8 cellular contexts compared by ENCODE assay signal in genomic region chr20:21125849-21126840, GRCh38. TPM values are rescaled to one million over a fixed set of nuclear protein-coding genes. Genes with fewer than 3 reads are reported as not detected.
DNase-seq lines count a peak whose midpoint lies in the region; ATAC-seq and TF ChIP-seq lines count a peak whose summit lies in the region.

KIZ (plus strand) TSS chr20:21126082; CDS start chr20:21126116, 34 bp downstream.

- H3K79me2 ChIP-seq in SU-DHL-6 (ENCODE audit: insufficient read depth, low read length): no peaks in the 10 kb centered on the region

- H3K4me1 ChIP-seq in cardiac muscle cell (ENCODE audit: low read depth): peaks cover 16% of the 10 kb centered on the region
- H3K4me1 ChIP-seq in upper lobe of left lung: peaks cover 3 to 10% (median 6%) of the 10 kb centered on the region in 4 donors

- peak; percentile 85 for DNase-seq in NCI-H128 (lab: John Stamatoyannopoulos, UW; ENCODE audit: unreplicated experiment)
- peak; percentile 99 for DNase-seq in activated naive CD8-positive, alpha-beta T cell treated with anti-CD3 and anti-CD28 coated beads, Interleukin-2, amount 50 U/mL, for 24 hours
- DNase-seq in cardiac muscle cell (ENCODE audit: low read depth in 1 of 2, low spot score in 1 of 2): peak; percentile 98
- DNase-seq in posterior cingulate gyrus: peak; percentile 93 to 99 (median 96)
- DNase-seq in upper lobe of left lung: peak; percentile 97 to 100

- H3K9me2 ChIP-seq in SU-DHL-6 (replicated peaks; ENCODE audit: insufficient read depth, low read length): no peaks in the 10 kb centered on the region

- H3K4me3 ChIP-seq in SU-DHL-6 (ENCODE audit: insufficient read depth, low read length, poor library complexity, severe bottlenecking) (peak within 1 kb of the TSS; percentile 90), cardiac muscle cell (peak within 1 kb of the TSS; percentile 90), upper lobe of left lung (peak within 1 kb of the TSS; percentile 78 to 92 (median 90))

- peak within 1 kb of the TSS; percentile 95 for H3K4me2 ChIP-seq in SU-DHL-6 (ENCODE audit: low read depth, low read length, poor library complexity, severe bottlenecking)

- H3K4me1 Mint-ChIP-seq in activated naive CD8-positive, alpha-beta T cell treated with anti-CD3 and anti-CD28 coated beads, Interleukin-2, amount 50 U/mL, for 24 hours: peaks cover 18% of the 10 kb centered on the region

- H3K36me3 Mint-ChIP-seq in activated naive CD8-positive, alpha-beta T cell treated with anti-CD3 and anti-CD28 coated beads, Interleukin-2, amount 50 U/mL, for 24 hours (ENCODE audit: low read depth): no peaks in the 10 kb centered on the region

- intact Hi-C loops in posterior cingulate gyrus (cut with DNase I): loop anchor here (1.0 to 10.0 kb wide), 3 partner anchors 26 to 414 kb away; partner anchors contain the start of gene RALGAPA2

- H3K27me3 Mint-ChIP-seq in activated naive CD8-positive, alpha-beta T cell treated with anti-CD3 and anti-CD28 coated beads, Interleukin-2, amount 50 U/mL, for 24 hours: no peaks in the 10 kb centered on the region

- peak within 1 kb of the TSS; percentile 99 for H2AFZ ChIP-seq in SU-DHL-6 (ENCODE audit: low read depth, low read length, severe bottlenecking)

- H3K27me3 ChIP-seq in SU-DHL-6 (ENCODE audit: low read length) (no peaks in the 10 kb centered on the region), cardiac muscle cell (no peaks in the 10 kb centered on the region), upper lobe of left lung (no peaks in the 10 kb centered on the region)

- H4K20me1 ChIP-seq in SU-DHL-6 (ENCODE audit: low read depth, low read length): no peaks in the 10 kb centered on the region

- no peaks in the 10 kb centered on the region for H3F3A ChIP-seq in SU-DHL-6 (ENCODE audit: insufficient read depth)

- 2 to 7% methylated on average over 11 to 31 of the region's 73 CpGs for WGBS in upper lobe of left lung, 2 donors

- ATAC-seq in HG02759 (IDR thresholded peaks at IDR 0.05; ENCODE audit: unreplicated experiment): peak; percentile 98
- peak; percentile 99 for ATAC-seq in activated naive CD8-positive, alpha-beta T cell treated with anti-CD3 and anti-CD28 coated beads, Interleukin-2, amount 50 U/mL, for 24 hours
- peak; percentile 100 for ATAC-seq in upper lobe of left lung (ENCODE audit: low FRiP score in 2 of 2)

- peak within 1 kb of the TSS; percentile 92 for H3K4me3 Mint-ChIP-seq in activated naive CD8-positive, alpha-beta T cell treated with anti-CD3 and anti-CD28 coated beads, Interleukin-2, amount 50 U/mL, for 24 hours

- no peaks in the 10 kb centered on the region for H3K9me3 Mint-ChIP-seq in activated naive CD8-positive, alpha-beta T cell treated with anti-CD3 and anti-CD28 coated beads, Interleukin-2, amount 50 U/mL, for 24 hours

- H3K36me3 ChIP-seq in SU-DHL-6 (ENCODE audit: low read length) (no peaks in the 10 kb centered on the region), cardiac muscle cell (no peaks in the 10 kb centered on the region), upper lobe of left lung (no peaks in the 10 kb centered on the region)

- peak within 1 kb of the TSS; percentile 52 for H3K27ac ChIP-seq in SU-DHL-6 (ENCODE audit: low read depth, low read length)
- H3K27ac ChIP-seq in cardiac muscle cell: peak within 1 kb of the TSS; percentile 83
- peak within 1 kb of the TSS; percentile 67 to 91 (median 84) for H3K27ac ChIP-seq in upper lobe of left lung

- peak; percentile 46 for TF ChIP-seq CTCF in GM12873 (IDR thresholded peaks at IDR 0.05; ENCODE audit: insufficient read depth, low read depth, low read length, missing control alignments)
- no peak for TF ChIP-seq CTCF in SU-DHL-6 (IDR thresholded peaks at IDR 0.05; ENCODE audit: insufficient read depth, low read length, poor library complexity, severe bottlenecking)
- TF ChIP-seq CTCF in cardiac muscle cell (IDR thresholded peaks at IDR 0.05; ENCODE audit: low read depth, low read length): peak; percentile 27
- TF ChIP-seq CTCF in upper lobe of left lung (IDR thresholded peaks at IDR 0.05): peak; percentile 49 to 89 (median 73)

- H3K9me3 ChIP-seq in SU-DHL-6 (ENCODE audit: insufficient read depth, low read length) (no peaks in the 10 kb centered on the region), cardiac muscle cell (ENCODE audit: low read depth) (no peaks in the 10 kb centered on the region), upper lobe of left lung (no peaks in the 10 kb centered on the region)

- H3K27ac Mint-ChIP-seq in activated naive CD8-positive, alpha-beta T cell treated with anti-CD3 and anti-CD28 coated beads, Interleukin-2, amount 50 U/mL, for 24 hours: peak within 1 kb of the TSS; percentile 66

- peak in 3 of 4 donors; percentile 38 to 87 (median 61) for TF ChIP-seq POLR2A in upper lobe of left lung (IDR thresholded peaks at IDR 0.05)

- H3K9ac ChIP-seq in SU-DHL-6 (ENCODE audit: low read length): peak within 1 kb of the TSS; percentile 88

- peak in 1 of 4 donors; percentile 49 for TF ChIP-seq EP300 in upper lobe of left lung (IDR thresholded peaks at IDR 0.05)

RNA-seq across cellular contexts. Expression of gene KIZ, which starts in this region (rescaled TPM):
- total RNA-seq in cardiac muscle cell: 21.9 and 55.4 TPM in 2 replicates
- polyA plus RNA-seq in cardiac muscle cell: 11.0 and 28.4 TPM in 2 replicates
- total RNA-seq in upper lobe of left lung: 10 to 100 TPM in 5 of 6 donors, 1 to 10 TPM in 1; 7.9 to 29.3 (median 15.2) TPM

Comparison
In these comparisons a context has a peak if more than half of its experiments do, and no peak if none do; other contexts are left out.
1. Peak in every context shown above with its lines: DNase-seq, ATAC-seq, H3K4me3 ChIP-seq and H3K27ac ChIP-seq.